8 cellular contexts compared by ENCODE assay signal in the genomic region with DNA sequence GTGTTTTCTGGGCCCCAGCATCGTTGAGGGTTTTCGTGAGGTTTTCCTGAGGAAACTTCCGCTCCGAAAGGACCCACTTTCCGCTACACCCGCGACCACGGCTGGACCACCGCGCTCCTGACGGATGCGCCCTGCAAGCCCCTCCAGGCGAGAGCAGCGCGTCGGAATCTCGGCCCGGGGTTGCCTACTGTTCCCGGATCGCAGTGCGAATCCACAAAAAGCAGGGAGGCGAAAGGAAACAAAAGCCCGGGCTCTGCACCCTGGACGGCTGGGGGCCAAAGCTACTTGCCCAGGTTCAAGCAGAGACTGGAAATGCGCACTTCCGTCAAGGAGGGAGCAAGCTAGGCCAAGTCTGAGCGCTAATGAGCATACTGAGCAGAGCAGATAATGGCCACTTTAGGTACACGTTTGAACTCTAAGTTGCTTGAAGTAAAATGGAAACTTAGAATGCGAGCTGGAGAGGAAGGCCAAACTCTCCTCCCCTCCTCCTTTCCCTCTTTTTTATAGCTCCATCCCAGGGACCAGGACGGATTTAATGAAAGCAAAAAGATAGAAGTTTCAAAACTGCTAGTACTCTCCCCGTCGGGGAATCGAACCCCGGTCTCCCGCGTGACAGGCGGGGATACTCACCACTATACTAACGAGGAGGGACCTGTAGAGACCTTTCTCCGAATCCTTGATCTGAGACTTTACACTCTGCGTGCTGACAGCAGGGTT. TPM values are rescaled to one million over a fixed set of nuclear protein-coding genes. Genes with fewer than 3 reads are reported as not detected.
A peak's percentile ranks its signal among the peaks of the same experiment; 100 is the strongest.
DNase-seq lines count a peak whose midpoint lies in the region; ATAC-seq and TF ChIP-seq lines count a peak whose summit lies in the region.

No MANE protein-coding gene starts in this region.

- H4K20me1 ChIP-seq in hepatocyte (ENCODE audit: insufficient read depth, poor library complexity, severe bottlenecking), result no peaks in the 10 kb centered on the region

- TF ChIP-seq CTCF in GM12875 (IDR thresholded peaks at IDR 0.05; ENCODE audit: borderline replicate concordance, insufficient read depth, low read depth, low read length), result no peak
- no peak for TF ChIP-seq CTCF in ascending aorta (IDR thresholded peaks at IDR 0.05)
- no peak for TF ChIP-seq CTCF in hepatocyte (IDR thresholded peaks at IDR 0.05; ENCODE audit: poor library complexity)
- TF ChIP-seq CTCF in retinal pigment epithelial cell (conservative IDR thresholded peaks at IDR 0.05; ENCODE audit: low read depth, low read length), result no peak

- H3K9me2 ChIP-seq in hepatocyte (replicated peaks; ENCODE audit: insufficient read depth), result no peaks in the 10 kb centered on the region

- peak overlapping the region; percentile 66 for H3K4me3 ChIP-seq in GM12875 (ENCODE audit: low read depth, low read length)
- H3K4me3 ChIP-seq in ascending aorta, result peak overlapping the region; percentile 72 to 82
- H3K4me3 ChIP-seq in hepatocyte, result peak overlapping the region; percentile 65
- peak overlapping the region; percentile 85 for H3K4me3 ChIP-seq in retinal pigment epithelial cell (ENCODE audit: low read length)

- no peaks in the 10 kb centered on the region for H3K36me3 ChIP-seq in ascending aorta
- no peaks in the 10 kb centered on the region for H3K36me3 ChIP-seq in hepatocyte (replicated peaks; ENCODE audit: insufficient read depth, low read depth)

- peak; percentile 77 to 93 (median 85) for DNase-seq in NCI-H1417 (lab: John Stamatoyannopoulos, UW)
- peak; percentile 64 for DNase-seq in T-helper 22 cell (ENCODE audit: low read depth)
- peak; percentile 38 to 95 for DNase-seq in ascending aorta (ENCODE audit: low spot score in 2 of 2)
- peak; percentile 93 for DNase-seq in hepatocyte (ENCODE audit: low spot score)
- no peak for DNase-seq in retinal pigment epithelial cell (ENCODE audit: low read depth)
- DNase-seq in mesenteric fat pad (ENCODE audit: low spot score), result no peak

- H2AFZ ChIP-seq in hepatocyte, result peak overlapping the region; percentile 73

- H3K27ac ChIP-seq in ascending aorta (peak overlapping the region; percentile 94 to 96), hepatocyte (peak overlapping the region; percentile 96)

- H3K79me2 ChIP-seq in hepatocyte, result no peaks in the 10 kb centered on the region

- WGBS in hepatocyte (ENCODE audit: low lambda C conversion rate, missing lambda C conversion rate), result under 1% methylated on average over 40 of the region's 40 CpGs

- peaks cover 8 to 15% of the 10 kb centered on the region in 2 donors for H3K4me1 ChIP-seq in ascending aorta
- H3K4me1 ChIP-seq in hepatocyte (ENCODE audit: insufficient read depth), result peaks cover 6% of the 10 kb centered on the region

- peak; percentile 45 for ATAC-seq in HG02678 (IDR thresholded peaks at IDR 0.05; ENCODE audit: unreplicated experiment)

- H3K27me3 ChIP-seq in ascending aorta, result no peaks in the 10 kb centered on the region
- no peaks in the 10 kb centered on the region for H3K27me3 ChIP-seq in hepatocyte

- H3K9me3 ChIP-seq in ascending aorta (no peaks in the 10 kb centered on the region), hepatocyte (ENCODE audit: low read depth) (no peaks in the 10 kb centered on the region)

- H3K4me2 ChIP-seq in hepatocyte, result peak overlapping the region; percentile 86

- intact Hi-C loops in ascending aorta (cut with DNase I), result loop anchor here (1.0 to 10.0 kb wide), 8 partner anchors 35 to 379 kb away; a partner anchor contains a TSS

RNA-seq across cellular contexts. Expression of a gene that starts 11.4 kb away (rescaled TPM):
- total RNA-seq in ascending aorta (not detected), hepatocyte (9.3 and 9.9 TPM in 2 replicates), mesenteric fat pad (not detected)
- polyA plus RNA-seq in hepatocyte, result 25.3 and 27.5 TPM in 2 replicates

RNA-seq across cellular contexts. Expression of a gene that starts 26.0 kb away (rescaled TPM):
- 18.8 TPM for total RNA-seq in ascending aorta
- total RNA-seq in hepatocyte, result 6.3 and 11.4 TPM in 2 replicates
- 17.2 and 19.4 TPM in 2 replicates for polyA plus RNA-seq in hepatocyte
- total RNA-seq in mesenteric fat pad, result 34.3 TPM

RNA-seq across cellular contexts. Expression of a gene that starts 27.3 kb away (rescaled TPM):
- 108 TPM for total RNA-seq in ascending aorta
- total RNA-seq in hepatocyte, result 10.5 and 18.8 TPM in 2 replicates
- 13.6 and 16.1 TPM in 2 replicates for polyA plus RNA-seq in hepatocyte
- 39.2 TPM for total RNA-seq in mesenteric fat pad

RNA-seq across cellular contexts. Expression of a gene that starts 31.8 kb away (rescaled TPM):
- total RNA-seq in ascending aorta (29.5 TPM), hepatocyte (9.4 and 10.7 TPM in 2 replicates), mesenteric fat pad (5.8 TPM)
- polyA plus RNA-seq in hepatocyte, result 7.7 and 10.2 TPM in 2 replicates

RNA-seq across cellular contexts. Expression of a gene that starts 45.6 kb away (rescaled TPM):
- total RNA-seq in ascending aorta (1.6 TPM), hepatocyte (21.1 and 25.3 TPM in 2 replicates), mesenteric fat pad (16.3 TPM)
- polyA plus RNA-seq in hepatocyte, result 12.8 and 13.6 TPM in 2 replicates

Comparison
In these comparisons a context has a peak if more than half of its experiments do, and no peak if none do; other contexts are left out.
1. DNase-seq: peak in NCI-H1417 (3 of 3), T-helper 22 cell (single experiment), ascending aorta (2 of 2) and hepatocyte (single experiment); none in retinal pigment epithelial cell (single experiment) and mesenteric fat pad (single experiment).
2. Peak in every context shown above with its lines, with median percentiles within 50 percentile points of each other: H3K4me3 ChIP-seq.